Comparison of ENCODE assay signal across 9 cellular contexts in the genomic region with DNA sequence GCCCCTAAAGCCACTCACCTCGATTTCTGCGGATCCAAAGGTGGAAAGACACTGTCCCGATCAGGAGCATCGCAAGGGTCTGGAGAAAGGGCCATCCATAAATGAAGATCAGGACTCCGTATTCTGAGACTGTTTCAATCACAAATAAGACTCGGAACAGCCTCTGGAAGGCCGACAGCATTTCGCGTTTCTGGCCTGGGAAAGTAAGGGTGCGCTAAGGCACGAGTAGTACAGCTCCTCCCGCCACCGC. TPM values are rescaled to one million over a fixed set of nuclear protein-coding genes. Genes with fewer than 3 reads are reported as not detected.
DNase-seq lines count a peak whose midpoint lies in the region; ATAC-seq and TF ChIP-seq lines count a peak whose summit lies in the region.
"Had no signal": no experiment of that assay in that cellular context is flagged by ENCODE, and none has a peak within 500 bp of the region (broad histone marks: within the 10 kb centered on the region; RNA-seq: fewer than 3 reads in every experiment).

No MANE protein-coding gene starts in this region.

- peaks cover 41% of the 10 kb centered on the region for H3K4me1 Mint-ChIP-seq in activated CD4-positive, alpha-beta T cell treated with anti-CD3 and anti-CD28 coated beads, Interleukin-2, amount 10 ng/mL, durations not matched to agents 7 days and 5 days

- H3K36me3 Mint-ChIP-seq in activated CD4-positive, alpha-beta T cell treated with anti-CD3 and anti-CD28 coated beads, Interleukin-2, amount 10 ng/mL, durations not matched to agents 7 days and 5 days (ENCODE audit: low read depth) = peaks cover 3% of the 10 kb centered on the region

- intact Hi-C loops in Panc1 (cut with micrococcal nuclease; ENCODE audit: unreplicated experiment) = no loop called here
- intact Hi-C loops in sigmoid colon (cut with DNase I) = no loop called here

- in situ Hi-C loops in Panc1 (cut with HindIII; ENCODE audit: low pct_unique_long_range_greater_than_20kb, low sequenced_read_pairs) = no loop called here

- BruUV-seq in Panc1 (replicated peaks; lab: Mats Ljungman, UMichigan) = TSS peak; percentile 84

- no peaks in the 10 kb centered on the region for H3K9me3 Mint-ChIP-seq in activated CD4-positive, alpha-beta T cell treated with anti-CD3 and anti-CD28 coated beads, Interleukin-2, amount 10 ng/mL, durations not matched to agents 7 days and 5 days

- CTCF ChIA-PET in activated CD4-positive, alpha-beta T cell treated with anti-CD3 and anti-CD28 coated beads, Interleukin-2, amount 10 ng/mL, durations not matched to agents 7 days and 5 days (lab: Charles Lee) = interaction anchor here (1.1 to 1.5 kb wide), 2 partner anchors 39 to 689 kb away, joined by 3 read pairs; no protein-coding TSS in a partner anchor
- CTCF ChIA-PET in Panc1 (lab: Charles Lee) = interaction anchor here (0.6 to 1.1 kb wide), 3 partner anchors 16 to 64 kb away, joined by 4 to 13 read pairs (median 4); no protein-coding TSS in a partner anchor

- no peak for TF ChIP-seq POLR2A in sigmoid colon (IDR thresholded peaks at IDR 0.05)

- TF ChIP-seq CTCF in Panc1 (IDR thresholded peaks at IDR 0.05) (no peak), fibroblast of mammary gland (conservative IDR thresholded peaks at IDR 0.05; ENCODE audit: control insufficient read depth, insufficient read depth, low read depth, low read length) (no peak), sigmoid colon (IDR thresholded peaks at IDR 0.05) (no peak)

- 5 to 12% methylated on average over 13 of the region's 13 CpGs for WGBS in sigmoid colon, 2 donors

- H3K36me3 ChIP-seq in Panc1 (ENCODE audit: control insufficient read depth, insufficient read depth, low read length) (no peaks in the 10 kb centered on the region), sigmoid colon (no peaks in the 10 kb centered on the region)

- no peak for TF ChIP-seq EP300 in sigmoid colon (IDR thresholded peaks at IDR 0.05)

- H3K27me3 Mint-ChIP-seq in activated CD4-positive, alpha-beta T cell treated with anti-CD3 and anti-CD28 coated beads, Interleukin-2, amount 10 ng/mL, durations not matched to agents 7 days and 5 days = peaks cover 38% of the 10 kb centered on the region

- no peak for DNase-seq in activated CD4-positive, alpha-beta T cell treated with anti-CD3 and anti-CD28 coated beads, Interleukin-2, amount 10 ng/mL, durations not matched to agents 7 days and 5 days
- no peak for DNase-seq in activated CD4-positive, alpha-beta T cell treated with anti-CD3 and anti-CD28 coated beads for 48 hours
- DNase-seq in Panc1 (ENCODE audit: low read depth, low spot score) (no peak), fibroblast of mammary gland (ENCODE audit: low read depth) (no peak), sigmoid colon (no peak), NOMO-1 treated with dmso at 0.1 percent for 144 hours (lab: John Stamatoyannopoulos, UW; ENCODE audit: unreplicated experiment) (no peak), HPDE6-E6E7 (ENCODE audit: extremely low spot score) (no peak)

- H3K4me1 ChIP-seq in Panc1 (ENCODE audit: control insufficient read depth, insufficient read depth, low read length) (peaks cover 8% of the 10 kb centered on the region; the same call in 1 of the 2 replicates), sigmoid colon (peaks cover 0 to 16% (median 10%) of the 10 kb centered on the region in 4 donors)

- ATAC-seq in Panc1 (no peak), HG02798 (IDR thresholded peaks at IDR 0.05; ENCODE audit: poor library complexity, unreplicated experiment) (no peak)

- peak overlapping the region; percentile 82 to 94 for H3K4me3 ChIP-seq in Panc1 (ENCODE audit: low read depth in 2 of 2, low read length in 2 of 2)
- peak overlapping the region; percentile 80 for H3K4me3 ChIP-seq in fibroblast of mammary gland (ENCODE audit: control insufficient read depth, low read depth, low read length)
- H3K4me3 ChIP-seq in sigmoid colon = peak overlapping the region; percentile 48 to 59 (median 56)

- POLR2A ChIA-PET in activated CD4-positive, alpha-beta T cell treated with anti-CD3 and anti-CD28 coated beads, Interleukin-2, amount 10 ng/mL, durations not matched to agents 7 days and 5 days (lab: Charles Lee) = interaction anchor here (0.6 kb wide), 1 partner anchor 50 kb away, joined by 3 read pairs; no protein-coding TSS in a partner anchor
- POLR2A ChIA-PET in Panc1 (lab: Charles Lee) = interaction anchor here (1.7 kb wide), 1 partner anchor 19 kb away, joined by 5 read pairs; no protein-coding TSS in a partner anchor

- H3K27ac Mint-ChIP-seq in activated CD4-positive, alpha-beta T cell treated with anti-CD3 and anti-CD28 coated beads, Interleukin-2, amount 10 ng/mL, durations not matched to agents 7 days and 5 days = peak overlapping the region; percentile 90

- peak overlapping the region; percentile 90 for H3K4me3 Mint-ChIP-seq in activated CD4-positive, alpha-beta T cell treated with anti-CD3 and anti-CD28 coated beads, Interleukin-2, amount 10 ng/mL, durations not matched to agents 7 days and 5 days

- H3K9me3 ChIP-seq in Panc1 (ENCODE audit: control insufficient read depth, insufficient read depth, low read depth, low read length) (no peaks in the 10 kb centered on the region), sigmoid colon (no peaks in the 10 kb centered on the region)

- H3K27ac ChIP-seq in Panc1 (ENCODE audit: low read length) = peak overlapping the region; percentile 94
- peak overlapping the region in 3 of 4 donors; percentile 54 to 66 (median 57) for H3K27ac ChIP-seq in sigmoid colon

- H3K27me3 ChIP-seq in Panc1 (ENCODE audit: control insufficient read depth, insufficient read depth, low read length) (no peaks in the 10 kb centered on the region), sigmoid colon (peaks cover 0 to 3% (median 0%) of the 10 kb centered on the region in 3 donors)

RNA-seq across cellular contexts. Expression of a gene that starts 44.6 kb away (rescaled TPM):
- total RNA-seq in activated CD4-positive, alpha-beta T cell treated with anti-CD3 and anti-CD28 coated beads, Interleukin-2, amount 10 ng/mL, durations not matched to agents 7 days and 5 days = not detected
- total RNA-seq in Panc1 (2021; ENCODE audit: unreplicated experiment) (not detected), sigmoid colon (not detected)
- not detected for polyA plus RNA-seq in Panc1 (2012; ENCODE audit: insufficient read length)
- polyA plus RNA-seq in sigmoid colon = not detected
- total RNA-seq: dermis microvascular lymphatic vessel endothelial cell had no signal

RNA-seq across cellular contexts. Expression of a gene that starts 46.5 kb away (rescaled TPM):
- total RNA-seq in activated CD4-positive, alpha-beta T cell treated with anti-CD3 and anti-CD28 coated beads, Interleukin-2, amount 10 ng/mL, durations not matched to agents 7 days and 5 days = 1 to 10 TPM; 5.0 to 6.1 TPM
- total RNA-seq in Panc1 (2021; ENCODE audit: unreplicated experiment) = 9.6 TPM
- 11.8 TPM for polyA plus RNA-seq in Panc1 (2012; ENCODE audit: insufficient read length)
- total RNA-seq in sigmoid colon = 1 to 10 TPM in 3 of 4 donors, under 1 TPM in 1; 0.95 to 2.1 (median 1.4) TPM
- 1 to 10 TPM in 2 of 3 donors, not detected in 1; 1.2 to 2.0 TPM for polyA plus RNA-seq in sigmoid colon

RNA-seq across cellular contexts. Expression of a gene that starts 53.0 kb away (rescaled TPM):
- not detected for total RNA-seq in activated CD4-positive, alpha-beta T cell treated with anti-CD3 and anti-CD28 coated beads, Interleukin-2, amount 10 ng/mL, durations not matched to agents 7 days and 5 days
- not detected for total RNA-seq in Panc1 (2021; ENCODE audit: unreplicated experiment)
- not detected for polyA plus RNA-seq in Panc1 (2012; ENCODE audit: insufficient read length)
- total RNA-seq in sigmoid colon = not detected
- polyA plus RNA-seq in sigmoid colon = not detected
- total RNA-seq: dermis microvascular lymphatic vessel endothelial cell had no signal
